1 cellular context compared by ENCODE assay signal in the genomic region with DNA sequence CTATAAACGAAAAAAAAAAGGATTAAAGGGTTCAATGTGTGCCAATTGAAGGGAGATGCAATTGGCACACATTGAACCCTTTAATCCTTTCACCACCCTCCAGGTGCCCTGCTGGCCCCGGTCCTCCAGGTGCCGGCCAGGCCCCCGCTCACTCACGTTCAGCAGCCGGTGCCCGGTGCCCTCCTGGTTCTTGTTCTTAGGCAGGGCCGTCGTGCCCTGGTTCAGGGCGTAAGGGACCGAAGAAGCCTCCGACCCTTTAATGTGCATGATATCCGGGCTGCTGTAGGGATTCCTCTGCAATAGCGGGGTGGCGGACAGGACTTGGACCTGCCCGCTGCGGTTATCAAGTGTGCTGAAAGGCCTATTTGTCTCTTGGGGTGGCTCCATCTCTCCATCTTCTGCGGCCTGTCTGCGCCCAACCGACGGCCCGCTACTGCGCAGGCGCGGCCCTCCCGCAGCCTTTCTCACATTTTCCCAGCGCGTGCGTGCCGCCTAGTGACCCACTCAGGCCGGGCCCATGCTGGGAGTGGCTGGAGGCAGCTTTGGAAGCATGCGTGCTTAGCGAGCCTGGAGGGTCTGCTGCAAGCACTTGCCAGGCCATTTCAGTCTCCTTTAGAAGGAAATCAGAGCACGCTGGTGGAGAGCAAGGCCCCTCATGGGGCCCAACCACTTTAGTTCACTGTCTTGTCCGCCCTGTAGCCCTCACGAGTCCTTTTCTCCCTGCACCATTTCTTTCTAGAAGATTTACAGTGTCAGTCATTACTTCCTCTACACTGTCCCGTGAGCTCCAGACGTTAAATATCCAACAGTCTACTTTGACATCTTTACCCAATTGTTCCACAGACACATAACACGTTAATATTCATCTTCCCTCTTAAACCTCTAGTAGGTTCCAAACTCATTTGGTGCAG.
TF ChIP-seq lines count a peak whose summit lies in the region.

No MANE protein-coding gene starts in this region.

TF ChIP-seq in endothelial cell of umbilical vein, 7 proteins besides CTCF, POLR2A, EP300 and RAD21 (continued from another document):
- TF ChIP-seq, protein P1, sequence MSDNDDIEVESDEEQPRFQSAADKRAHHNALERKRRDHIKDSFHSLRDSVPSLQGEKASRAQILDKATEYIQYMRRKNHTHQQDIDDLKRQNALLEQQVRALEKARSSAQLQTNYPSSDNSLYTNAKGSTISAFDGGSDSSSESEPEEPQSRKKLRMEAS (IDR thresholded peaks at IDR 0.05; ENCODE audit: insufficient read depth, insufficient read length) = no peak
- no peak for TF ChIP-seq POLR2AphosphoS5 (IDR thresholded peaks at IDR 0.05; ENCODE audit: insufficient read depth, low read depth, low read length)
- TF ChIP-seq GATA2 (IDR thresholded peaks at IDR 0.05; ENCODE audit: insufficient read depth, insufficient read length, low read depth, low read length) = no peak
- no peak for TF ChIP-seq JUN (IDR thresholded peaks at IDR 0.05; ENCODE audit: borderline replicate concordance, insufficient read depth, insufficient read length, low read depth)
- no peak for TF ChIP-seq MYC (IDR thresholded peaks at IDR 0.05; ENCODE audit: low read depth, low read length)
- TF ChIP-seq FOS (IDR thresholded peaks at IDR 0.05; ENCODE audit: borderline replicate concordance, insufficient read depth, low read length) = no peak
TF ChIP-seq in endothelial cell of umbilical vein: peak in this region for 0.
